10 cellular contexts compared by ENCODE assay signal in genomic region chr1:50620680-50621329, GRCh38.
A peak's percentile ranks its signal among the peaks of the same experiment; 100 is the strongest.
DNase-seq lines count a peak whose midpoint lies in the region; ATAC-seq and TF ChIP-seq lines count a peak whose summit lies in the region.
"Had no signal": no experiment of that assay in that cellular context is flagged by ENCODE, and none has a peak within 500 bp of the region (broad histone marks: within the 10 kb centered on the region; RNA-seq: fewer than 3 reads in every experiment).

No MANE protein-coding gene starts in this region.

- peaks cover 5% of the 10 kb centered on the region; the same call in 1 of the 2 replicates for H3K4me1 ChIP-seq in HUES64 (ENCODE audit: insufficient read depth, low read length)

- H3K27me3 ChIP-seq in HUES64 (ENCODE audit: insufficient read depth, low read length), result no peaks in the 10 kb centered on the region

- peak overlapping the region; percentile 7; the same call in 1 of the 2 replicates for H3K27ac ChIP-seq in HUES64 (ENCODE audit: low read depth, low read length)

- POLR2A ChIA-PET in WTC11 (lab: Charles Lee), result no interaction called here

- 83% methylated on average over 6 of the region's 6 CpGs for WGBS in HUES64

- H3K4me3 Mint-ChIP-seq in WTC11, result no peak overlapping the region
- H3K4me3 Mint-ChIP-seq: activated CD4-positive, alpha-beta T cell treated with anti-CD3 and anti-CD28 coated beads, Interleukin-2, amount 10 ng/mL, durations not matched to agents 24 days and 14 days; stimulated activated naive B cell treated with anti-CD40 and anti-IgM and Interleukin-4, amounts not matched to agents 10 μg/mL and 1 μg/mL and 100 μg/mL, for 72 hours had no signal

- no peaks in the 10 kb centered on the region for H3K9me3 Mint-ChIP-seq in WTC11

- H3K4me1 Mint-ChIP-seq in WTC11, result peaks cover 9% of the 10 kb centered on the region
- H3K4me1 Mint-ChIP-seq: activated CD4-positive, alpha-beta T cell treated with anti-CD3 and anti-CD28 coated beads, Interleukin-2, amount 10 ng/mL, durations not matched to agents 24 days and 14 days had no signal

- no peaks in the 10 kb centered on the region for H3K9me3 ChIP-seq in HUES64 (ENCODE audit: insufficient read depth, low read depth, low read length)

- H3K36me3 Mint-ChIP-seq in WTC11, result no peaks in the 10 kb centered on the region

- peak overlapping the region; percentile 17; the same call in 1 of the 2 replicates for H3K9ac ChIP-seq in HUES64 (ENCODE audit: low read depth, low read length)

- H3K27me3 Mint-ChIP-seq in WTC11 (ENCODE audit: low read depth), result no peaks in the 10 kb centered on the region
- H3K27me3 Mint-ChIP-seq: activated CD4-positive, alpha-beta T cell treated with anti-CD3 and anti-CD28 coated beads, Interleukin-2, amount 10 ng/mL, durations not matched to agents 24 days and 14 days; stimulated activated naive B cell treated with anti-CD40 and anti-IgM and Interleukin-4, amounts not matched to agents 10 μg/mL and 1 μg/mL and 100 μg/mL, for 72 hours had no signal

- H3K4me3 ChIP-seq in HUES64 (ENCODE audit: low read length), result no peak overlapping the region

- CTCF ChIA-PET in WTC11 (lab: Charles Lee), result interaction anchor here (0.5 to 3.2 kb wide), 24 partner anchors 10 to 739 kb away, joined by 3 to 52 read pairs (median 4); no protein-coding TSS in a partner anchor

- H3K36me3 ChIP-seq in HUES64 (ENCODE audit: insufficient read depth, low read length), result no peaks in the 10 kb centered on the region

- peak; percentile 50 for DNase-seq in COR-L47 (lab: John Stamatoyannopoulos, UW)
- peak; percentile 32 for DNase-seq in WTC11 (ENCODE audit: low spot score)
- no peak for DNase-seq in left lobe of liver (ENCODE audit: low spot score)
- DNase-seq: activated CD4-positive, alpha-beta T cell treated with anti-CD3 and anti-CD28 coated beads, Interleukin-2, amount 10 ng/mL, durations not matched to agents 24 days and 14 days; stimulated activated naive B cell treated with anti-CD40 and anti-IgM and Interleukin-4, amounts not matched to agents 10 μg/mL and 1 μg/mL and 100 μg/mL, for 72 hours had no signal

- ATAC-seq in WTC11 (peak; percentile 90), left lobe of liver (peak; percentile 89), GM18502 (IDR thresholded peaks at IDR 0.05; ENCODE audit: poor library complexity, unreplicated experiment) (no peak), HG02610 (IDR thresholded peaks at IDR 0.05; ENCODE audit: unreplicated experiment) (no peak), HG02588 (IDR thresholded peaks at IDR 0.05; ENCODE audit: unreplicated experiment) (no peak), GM21786 (IDR thresholded peaks at IDR 0.05; ENCODE audit: unreplicated experiment) (no peak)
- ATAC-seq: stimulated activated naive B cell treated with anti-CD40 and anti-IgM and Interleukin-4, amounts not matched to agents 10 μg/mL and 1 μg/mL and 100 μg/mL, for 72 hours had no signal

- peak overlapping the region; percentile 88 for H3K27ac Mint-ChIP-seq in WTC11
- H3K27ac Mint-ChIP-seq: activated CD4-positive, alpha-beta T cell treated with anti-CD3 and anti-CD28 coated beads, Interleukin-2, amount 10 ng/mL, durations not matched to agents 24 days and 14 days; stimulated activated naive B cell treated with anti-CD40 and anti-IgM and Interleukin-4, amounts not matched to agents 10 μg/mL and 1 μg/mL and 100 μg/mL, for 72 hours had no signal

- TF ChIP-seq CTCF in WTC11 (IDR thresholded peaks at IDR 0.05), result no peak

TF ChIP-seq in WTC11, 78 proteins besides CTCF, POLR2A, EP300 and RAD21:
- TF ChIP-seq TEAD1 (CRISPR knock-in tag; IDR thresholded peaks at IDR 0.05) (peak; percentile 44; the same call in 1 of the 2 replicates), PRDM15 (CRISPR knock-in tag; IDR thresholded peaks at IDR 0.05) (no peak)

Comparison
In these comparisons a context has a peak if more than half of its experiments do, and no peak if none do; other contexts are left out.
1. ATAC-seq: peak in WTC11 (single experiment) and left lobe of liver (single experiment); none in GM18502 (single experiment), HG02610 (single experiment), HG02588 (single experiment) and GM21786 (single experiment).